ENCODE assay signal across 2 cellular contexts in genomic region chr4:168993724-168994510, GRCh38.
TF ChIP-seq lines count a peak whose summit lies in the region.

No MANE protein-coding gene starts in this region.

TF ChIP-seq in SK-N-SH, 30 proteins besides CTCF, POLR2A, EP300 and RAD21 (continued from another document):
- TF ChIP-seq TCF12 (IDR thresholded peaks at IDR 0.05) (no peak), GATA2 (CRISPR knock-in tag; IDR thresholded peaks at IDR 0.05) (peak; percentile 26; the same call in 1 of the 2 replicates)

TF ChIP-seq in SK-N-SH treated with all-trans-retinoic acid at 6 μM for 48 hours, 23 proteins besides CTCF, POLR2A, EP300 and RAD21:
- TF ChIP-seq TCF4 (CRISPR knock-in tag; IDR thresholded peaks at IDR 0.05; ENCODE audit: borderline replicate concordance), result no peak
- TF ChIP-seq ZFP30 (CRISPR knock-in tag; IDR thresholded peaks at IDR 0.05), result no peak
- no peak for TF ChIP-seq ZFP3 (CRISPR knock-in tag; IDR thresholded peaks at IDR 0.05)
- no peak for TF ChIP-seq SNAI2 (CRISPR knock-in tag; IDR thresholded peaks at IDR 0.05)
- no peak for TF ChIP-seq TSHZ2 (CRISPR knock-in tag; IDR thresholded peaks at IDR 0.05)
